8 cellular contexts compared by ENCODE assay signal in the genomic region with DNA sequence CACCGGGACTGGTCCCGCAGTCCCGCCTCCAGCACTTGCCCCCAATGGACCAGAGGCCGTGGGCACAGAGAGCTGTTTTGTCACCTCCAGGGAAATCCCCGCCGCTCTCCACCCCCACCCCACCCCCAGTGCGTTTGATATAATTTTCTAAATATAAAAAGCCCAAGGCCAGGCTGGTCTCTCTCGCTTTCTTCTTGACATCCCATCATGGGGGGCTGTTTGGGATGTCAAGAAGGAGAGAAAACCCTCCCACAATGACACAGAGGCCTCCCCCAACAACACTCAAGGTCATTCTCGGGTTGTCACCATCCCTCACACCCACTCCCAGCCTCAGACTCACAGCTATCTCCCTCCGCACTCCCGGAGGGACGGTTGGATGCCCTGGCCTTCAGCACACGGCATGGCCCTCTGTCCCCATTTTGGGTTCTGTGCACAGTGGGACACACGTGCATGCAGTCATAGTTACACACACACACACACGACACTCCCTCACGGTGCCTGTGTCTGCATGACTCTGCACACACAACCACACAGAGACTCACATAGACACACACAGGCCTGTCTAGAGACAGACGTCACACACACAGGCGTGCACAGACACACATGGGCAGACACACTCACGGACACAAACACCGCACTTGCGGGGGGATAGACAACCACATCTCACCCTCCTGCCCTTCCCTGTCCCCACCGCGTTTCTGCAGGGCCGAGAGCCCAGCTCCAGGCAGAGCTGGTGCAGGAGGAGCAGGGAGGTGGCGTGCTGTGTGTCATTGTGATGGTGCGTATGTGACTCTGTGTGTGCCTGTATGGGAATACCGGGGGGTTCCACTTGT. TPM values are rescaled to one million over a fixed set of nuclear protein-coding genes. Genes with fewer than 3 reads are reported as not detected.
DNase-seq lines count a peak whose midpoint lies in the region; ATAC-seq and TF ChIP-seq lines count a peak whose summit lies in the region.

No MANE protein-coding gene starts in this region.

- POLR2A ChIA-PET in Panc1 (lab: Charles Lee): no interaction called here

- in situ Hi-C loops in Panc1 (cut with HindIII; ENCODE audit: low pct_unique_long_range_greater_than_20kb, low sequenced_read_pairs): no loop called here

- no TSS peak for BruUV-seq in Panc1 (replicated peaks; lab: Mats Ljungman, UMichigan)

- CTCF ChIA-PET in Panc1 (lab: Charles Lee): interaction anchor here (0.7 kb wide), 1 partner anchor 86 kb away, joined by 5 read pairs; no protein-coding TSS in a partner anchor

- intact Hi-C loops in Panc1 (cut with micrococcal nuclease; ENCODE audit: unreplicated experiment): no loop called here

- peak overlapping the region; percentile 63 for H3K4me3 ChIP-seq in AG09309 (ENCODE audit: control insufficient read depth, low read depth, low read length)
- H3K4me3 ChIP-seq in Panc1 (ENCODE audit: low read depth in 2 of 2, low read length in 2 of 2): peak overlapping the region; percentile 61 to 66
- H3K4me3 ChIP-seq in endocrine pancreas (ENCODE audit: control insufficient read depth, insufficient read depth, low read length): no peak overlapping the region
- H3K4me3 ChIP-seq in neutrophil (ENCODE audit: low read depth in 1 of 2, low read length in 1 of 2): peak overlapping the region; percentile 74 to 91

- H3K27me3 ChIP-seq in Panc1 (ENCODE audit: control insufficient read depth, insufficient read depth, low read length): no peaks in the 10 kb centered on the region
- no peaks in the 10 kb centered on the region for H3K27me3 ChIP-seq in endocrine pancreas (ENCODE audit: control insufficient read depth, insufficient read depth, low read length)
- H3K27me3 ChIP-seq in neutrophil: peaks cover 22% of the 10 kb centered on the region

- TF ChIP-seq CTCF in AG09309 (IDR thresholded peaks at IDR 0.05; ENCODE audit: control insufficient read depth, insufficient read depth, low read depth, low read length, missing control alignments) (no peak), Panc1 (IDR thresholded peaks at IDR 0.05) (no peak), neutrophil (IDR thresholded peaks at IDR 0.05) (no peak)

- H3K36me3 ChIP-seq in Panc1 (ENCODE audit: control insufficient read depth, insufficient read depth, low read length) (no peaks in the 10 kb centered on the region), endocrine pancreas (ENCODE audit: control insufficient read depth, insufficient read depth, low read length) (no peaks in the 10 kb centered on the region), neutrophil (no peaks in the 10 kb centered on the region)

- ATAC-seq in Panc1: no peak
- ATAC-seq in GM19463 (IDR thresholded peaks at IDR 0.05; ENCODE audit: unreplicated experiment): no peak
- no peak for ATAC-seq in HG03442 (IDR thresholded peaks at IDR 0.05; ENCODE audit: unreplicated experiment)

- H3K9me3 ChIP-seq in Panc1 (ENCODE audit: control insufficient read depth, insufficient read depth, low read depth, low read length) (no peaks in the 10 kb centered on the region), endocrine pancreas (ENCODE audit: control insufficient read depth, low read length) (no peaks in the 10 kb centered on the region), neutrophil (no peaks in the 10 kb centered on the region)

- H3K4me1 ChIP-seq in Panc1 (ENCODE audit: control insufficient read depth, insufficient read depth, low read length) (peaks cover 34% of the 10 kb centered on the region), endocrine pancreas (ENCODE audit: control insufficient read depth, insufficient read depth, low read length) (no peaks in the 10 kb centered on the region), neutrophil (ENCODE audit: control insufficient read depth in 1 of 2, insufficient read depth in 1 of 2, low read depth in 1 of 2, low read length in 1 of 2) (peaks cover 28 to 39% of the 10 kb centered on the region in 2 experiments)

- H3K9ac ChIP-seq in endocrine pancreas (ENCODE audit: control insufficient read depth, insufficient read depth, low read length): peak overlapping the region; percentile 48

- DNase-seq in AG09309 (ENCODE audit: low read depth) (no peak), Panc1 (ENCODE audit: low read depth, low spot score) (no peak), HPDE6-E6E7 (ENCODE audit: extremely low spot score) (no peak), COLO668 (lab: John Stamatoyannopoulos, UW; ENCODE audit: unreplicated experiment) (no peak)

- H3K27ac ChIP-seq in Panc1 (ENCODE audit: low read length): peak overlapping the region; percentile 81
- H3K27ac ChIP-seq in neutrophil: peak overlapping the region; percentile 90

RNA-seq across cellular contexts. Expression of a gene that starts 4.8 kb away (rescaled TPM):
- 120 TPM for total RNA-seq in Panc1 (2021; ENCODE audit: unreplicated experiment)
- 56.0 TPM for polyA plus RNA-seq in Panc1 (2012; ENCODE audit: insufficient read length)
